Comparison of ENCODE assay signal across 12 cellular contexts in genomic region chr22:21936151-21936778, GRCh38. TPM values are rescaled to one million over a fixed set of nuclear protein-coding genes. Genes with fewer than 3 reads are reported as not detected.
DNase-seq lines count a peak whose midpoint lies in the region; ATAC-seq and TF ChIP-seq lines count a peak whose summit lies in the region.
"Had no signal": no experiment of that assay in that cellular context is flagged by ENCODE, and none has a peak within 500 bp of the region (broad histone marks: within the 10 kb centered on the region; RNA-seq: fewer than 3 reads in every experiment).

No MANE protein-coding gene starts in this region.

- no peaks in the 10 kb centered on the region for H3K27me3 ChIP-seq in adipocyte (replicated peaks; ENCODE audit: control insufficient read depth, insufficient read depth, low read length)
- H3K27me3 ChIP-seq in heart left ventricle, result no peaks in the 10 kb centered on the region
- no peaks in the 10 kb centered on the region for H3K27me3 ChIP-seq in sigmoid colon

- H3K36me3 Mint-ChIP-seq in activated T-helper 1 cell treated with anti-CD3 and anti-CD28 coated beads, Interleukin-12 subunit alpha, Interleukin-12 subunit beta, Interleukin-2, Interleukin-4 antibody, amounts not matched to agents 30 ng/mL and 10 ng/mL and 1 ng/mL, durations not matched to agents 14 hours and 24 hours and 36 hours (ENCODE audit: low read depth), result peaks cover 7% of the 10 kb centered on the region

- peaks cover 1% of the 10 kb centered on the region for H3K27me3 Mint-ChIP-seq in activated T-helper 1 cell treated with anti-CD3 and anti-CD28 coated beads, Interleukin-12 subunit alpha, Interleukin-12 subunit beta, Interleukin-2, Interleukin-4 antibody, amounts not matched to agents 30 ng/mL and 10 ng/mL and 1 ng/mL, durations not matched to agents 14 hours and 24 hours and 36 hours (ENCODE audit: insufficient read depth)

- intact Hi-C loops in heart left ventricle (cut with DNase I), result loop anchor here in 8 of 10 donors (5.0 to 10.0 kb wide), 7 partner anchors 46 to 224 kb away; partner anchors contain the start of genes MAPK1 (in 2 of the 8) and TOP3B (in 1 of the 8)
- intact Hi-C loops in sigmoid colon (cut with DNase I), result no loop called here
- intact Hi-C loops in activated T-helper 1 cell treated with anti-CD3 and anti-CD28 coated beads, Interleukin-12 subunit alpha, Interleukin-12 subunit beta, Interleukin-2, Interleukin-4 antibody, amounts not matched to agents 30 ng/mL and 10 ng/mL and 1 ng/mL, durations not matched to agents 14 hours and 24 hours and 36 hours (cut with micrococcal nuclease), result loop anchor here (5.0 kb wide), 2 partner anchors 46 to 119 kb away; partner anchors contain the start of gene TOP3B

- peaks cover 24% of the 10 kb centered on the region for H3K36me3 ChIP-seq in adipocyte (ENCODE audit: control insufficient read depth, insufficient read depth, low read length, severe bottlenecking)
- peaks cover 2 to 61% (median 47%) of the 10 kb centered on the region in 9 donors for H3K36me3 ChIP-seq in heart left ventricle
- H3K36me3 ChIP-seq in sigmoid colon, result peaks cover 18 to 41% (median 25%) of the 10 kb centered on the region in 4 donors

- peak in 1 of 4 donors; percentile 5 for ATAC-seq in heart left ventricle
- ATAC-seq: activated T-cell treated with anti-CD3 and anti-CD28 coated beads, Interleukin-2, amount 50 U/mL, for 4 hours had no signal

- H3K9me3 ChIP-seq in adipocyte (ENCODE audit: control insufficient read depth, low read length), result no peaks in the 10 kb centered on the region
- H3K9me3 ChIP-seq in heart left ventricle, result no peaks in the 10 kb centered on the region
- H3K9me3 ChIP-seq in sigmoid colon, result no peaks in the 10 kb centered on the region
- H3K9me3 ChIP-seq: prostate gland had no signal

- H3K4me1 ChIP-seq in adipocyte (ENCODE audit: control insufficient read depth, insufficient read depth, low read length), result peaks cover 37% of the 10 kb centered on the region
- H3K4me1 ChIP-seq in heart left ventricle, result peaks cover 24 to 62% (median 53%) of the 10 kb centered on the region in 12 donors
- H3K4me1 ChIP-seq in sigmoid colon, result peaks cover 0 to 53% (median 39%) of the 10 kb centered on the region in 4 donors

- H3K27ac Mint-ChIP-seq in activated T-helper 1 cell treated with anti-CD3 and anti-CD28 coated beads, Interleukin-12 subunit alpha, Interleukin-12 subunit beta, Interleukin-2, Interleukin-4 antibody, amounts not matched to agents 30 ng/mL and 10 ng/mL and 1 ng/mL, durations not matched to agents 14 hours and 24 hours and 36 hours, result no peak overlapping the region

- TF ChIP-seq EP300 in sigmoid colon (IDR thresholded peaks at IDR 0.05), result no peak

- peaks cover 25% of the 10 kb centered on the region for H3K4me1 Mint-ChIP-seq in activated T-helper 1 cell treated with anti-CD3 and anti-CD28 coated beads, Interleukin-12 subunit alpha, Interleukin-12 subunit beta, Interleukin-2, Interleukin-4 antibody, amounts not matched to agents 30 ng/mL and 10 ng/mL and 1 ng/mL, durations not matched to agents 14 hours and 24 hours and 36 hours (ENCODE audit: low read depth)

- H3K9me3 Mint-ChIP-seq in activated T-helper 1 cell treated with anti-CD3 and anti-CD28 coated beads, Interleukin-12 subunit alpha, Interleukin-12 subunit beta, Interleukin-2, Interleukin-4 antibody, amounts not matched to agents 30 ng/mL and 10 ng/mL and 1 ng/mL, durations not matched to agents 14 hours and 24 hours and 36 hours, result no peaks in the 10 kb centered on the region
- H3K9me3 Mint-ChIP-seq: activated T-cell treated with anti-CD3 and anti-CD28 coated beads, Interleukin-2, amount 50 U/mL, for 4 hours had no signal

- H3K4me3 Mint-ChIP-seq in activated T-helper 1 cell treated with anti-CD3 and anti-CD28 coated beads, Interleukin-12 subunit alpha, Interleukin-12 subunit beta, Interleukin-2, Interleukin-4 antibody, amounts not matched to agents 30 ng/mL and 10 ng/mL and 1 ng/mL, durations not matched to agents 14 hours and 24 hours and 36 hours, result no peak overlapping the region
- H3K4me3 Mint-ChIP-seq: activated T-cell treated with anti-CD3 and anti-CD28 coated beads, Interleukin-2, amount 50 U/mL, for 4 hours had no signal

- no peak overlapping the region for H3K4me3 ChIP-seq in adipocyte (ENCODE audit: low read length)
- H3K4me3 ChIP-seq in heart left ventricle, result no peak overlapping the region
- H3K4me3 ChIP-seq in sigmoid colon, result no peak overlapping the region
- H3K4me3 ChIP-seq: prostate gland had no signal

- WGBS in heart left ventricle, 4 donors, result 59 to 76% (median 70%) methylated on average over 15 of the region's 15 CpGs
- whole genome bisulfite sequencing in sigmoid colon, 2 donors, result 70 to 91% methylated on average over 15 of the region's 15 CpGs

- peak overlapping the region; percentile 98 for H3K9ac ChIP-seq in adipocyte (ENCODE audit: low read length)

- H3K27ac ChIP-seq in heart left ventricle (peak overlapping the region; percentile 88 to 98 (median 96)), sigmoid colon (peak overlapping the region; percentile 94 to 96 (median 94))

- TF ChIP-seq POLR2A in heart left ventricle (IDR thresholded peaks at IDR 0.05) (no peak), sigmoid colon (IDR thresholded peaks at IDR 0.05) (no peak)

- DNase-seq in EH (ENCODE audit: low read depth) (peak; percentile 24), adipocyte (ENCODE audit: low read depth) (peak; percentile 20), heart left ventricle (peak in 2 of 5 donors; percentile 59 to 61), sigmoid colon (no peak), iPS-NIHi11 (ENCODE audit: low spot score) (no peak), NCI-H1436 (lab: John Stamatoyannopoulos, UW) (no peak), NCI-H510A treated with DMSO at 0.1 percent for 48 hours (lab: John Stamatoyannopoulos, UW) (no peak)
- no peak for DNase-seq in activated T-helper 1 cell treated with anti-CD3 and anti-CD28 coated beads, Interleukin-12 subunit alpha, Interleukin-12 subunit beta, Interleukin-2, Interleukin-4 antibody, amounts not matched to agents 30 ng/mL and 10 ng/mL and 1 ng/mL, durations not matched to agents 14 hours and 24 hours and 36 hours (ENCODE audit: low spot score)
- DNase-seq: activated T-cell treated with anti-CD3 and anti-CD28 coated beads, Interleukin-2, amount 50 U/mL, for 4 hours; NCI-H1436 treated with DMSO at 0.1 percent for 48 hours; stimulated activated naive CD4-positive, alpha-beta T cell had no signal

- no peak for TF ChIP-seq CTCF in heart left ventricle (IDR thresholded peaks at IDR 0.05)
- no peak for TF ChIP-seq CTCF in sigmoid colon (IDR thresholded peaks at IDR 0.05)

RNA-seq across cellular contexts. Expression of gene PPM1F, which starts 16.4 kb away (rescaled TPM):
- total RNA-seq in heart left ventricle (10 to 100 TPM; 13.9 to 51.1 (median 21.1) TPM), sigmoid colon (10 to 100 TPM; 20.3 to 39.2 (median 30.6) TPM)
- polyA plus RNA-seq in heart left ventricle (10 to 100 TPM; 12.1 to 19.3 TPM), sigmoid colon (10 to 100 TPM in 1 of 3 donors, 1 to 10 TPM in 2; 2.5 to 12.4 (median 5.4) TPM)
- total RNA-seq in activated T-helper 1 cell treated with anti-CD3 and anti-CD28 coated beads, Interleukin-12 subunit alpha, Interleukin-12 subunit beta, Interleukin-2, Interleukin-4 antibody, amounts not matched to agents 30 ng/mL and 10 ng/mL and 1 ng/mL, durations not matched to agents 14 hours and 24 hours and 36 hours, result 28.5 and 28.7 TPM in 2 replicates

RNA-seq across cellular contexts. Expression of gene TOP3B, which starts 46.3 kb away (rescaled TPM):
- total RNA-seq in heart left ventricle (10 to 100 TPM in 7 of 9 donors, 1 to 10 TPM in 2; 9.6 to 12.9 (median 11.2) TPM), sigmoid colon (10 to 100 TPM; 12.1 to 45.1 (median 20.2) TPM)
- polyA plus RNA-seq in heart left ventricle (1 to 10 TPM; 9.5 to 9.9 TPM), sigmoid colon (10 to 100 TPM in 1 of 3 donors, 1 to 10 TPM in 2; 3.5 to 18.6 (median 9.0) TPM)
- 48.4 and 51.9 TPM in 2 replicates for total RNA-seq in activated T-helper 1 cell treated with anti-CD3 and anti-CD28 coated beads, Interleukin-12 subunit alpha, Interleukin-12 subunit beta, Interleukin-2, Interleukin-4 antibody, amounts not matched to agents 30 ng/mL and 10 ng/mL and 1 ng/mL, durations not matched to agents 14 hours and 24 hours and 36 hours

Comparison
In these comparisons a context has a peak if more than half of its experiments do, and no peak if none do; other contexts are left out.
1. DNase-seq: peak in EH (single experiment) and adipocyte (single experiment); none in sigmoid colon (single experiment), iPS-NIHi11 (single experiment), activated T-helper 1 cell treated with anti-CD3 and anti-CD28 coated beads, Interleukin-12 subunit alpha, Interleukin-12 subunit beta, Interleukin-2, Interleukin-4 antibody, amounts not matched to agents 30 ng/mL and 10 ng/mL and 1 ng/mL, durations not matched to agents 14 hours and 24 hours and 36 hours (single experiment), NCI-H1436 (single experiment) and NCI-H510A treated with DMSO at 0.1 percent for 48 hours (single experiment).